ENCODE assay signal across 11 cellular contexts in the genomic region with DNA sequence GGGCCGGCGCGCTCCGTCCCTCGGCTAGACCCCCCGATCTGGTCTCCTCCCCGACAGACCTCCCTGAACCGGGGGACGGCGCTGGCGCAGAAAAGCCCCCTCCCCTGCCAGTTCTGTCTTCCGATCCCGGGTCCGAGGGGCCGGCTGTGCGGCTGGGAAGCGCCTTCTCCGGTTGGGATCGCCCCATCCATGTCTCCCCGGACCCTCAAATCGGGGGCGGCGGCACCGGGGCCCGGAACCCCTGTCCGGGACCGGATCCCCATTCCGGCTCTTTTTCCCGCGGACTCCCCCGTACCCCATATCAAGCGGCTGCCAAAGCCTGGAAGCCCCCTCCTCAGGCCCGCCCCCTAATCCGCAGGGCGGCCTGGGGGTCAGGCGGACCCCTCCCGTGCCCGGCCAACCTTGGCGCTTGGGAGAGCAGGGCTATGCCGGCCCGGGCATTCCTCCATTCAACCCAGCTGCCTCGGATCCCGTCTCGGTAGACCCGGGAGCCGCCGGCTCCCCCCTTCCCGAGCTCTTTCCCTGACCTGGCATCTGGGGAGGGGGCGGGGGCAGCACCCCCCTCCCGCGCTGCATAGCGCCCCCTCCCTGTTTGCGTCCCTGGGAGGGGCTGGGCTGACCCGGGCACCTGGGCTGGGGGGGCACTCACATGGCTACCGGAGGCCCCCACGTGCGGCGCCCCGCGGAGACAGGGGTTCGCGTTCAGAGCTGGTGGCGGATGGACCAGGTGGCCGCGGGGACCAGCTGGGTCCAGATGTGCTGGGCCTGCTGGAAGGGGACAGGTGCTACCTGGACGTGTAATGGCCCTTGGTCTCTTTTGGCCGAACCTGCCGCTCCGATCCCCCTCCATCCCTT. TPM values are rescaled to one million over a fixed set of nuclear protein-coding genes. Genes with fewer than 3 reads are reported as not detected.
DNase-seq lines count a peak whose midpoint lies in the region; ATAC-seq and TF ChIP-seq lines count a peak whose summit lies in the region.
"Had no signal": no experiment of that assay in that cellular context is flagged by ENCODE, and none has a peak within 500 bp of the region (broad histone marks: within the 10 kb centered on the region; RNA-seq: fewer than 3 reads in every experiment).

No MANE protein-coding gene starts in this region.

- H3K27me3 ChIP-seq in NT2/D1 (ENCODE audit: insufficient read depth, insufficient read length) (peaks cover 47% of the 10 kb centered on the region), hepatocyte (peaks cover 83% of the 10 kb centered on the region), psoas muscle (ENCODE audit: insufficient read depth in 3 of 3, low read length in 2 of 3) (peaks cover 0 to 95% (median 41%) of the 10 kb centered on the region in 3 donors)
- H3K27me3 ChIP-seq: ovary had no signal

- H2AFZ ChIP-seq in hepatocyte: no peak overlapping the region

- no peaks in the 10 kb centered on the region for H3K79me2 ChIP-seq in hepatocyte

- H3K9me3 ChIP-seq in NT2/D1 (ENCODE audit: insufficient read depth, low read length) (no peaks in the 10 kb centered on the region), hepatocyte (ENCODE audit: low read depth) (no peaks in the 10 kb centered on the region), psoas muscle (no peaks in the 10 kb centered on the region)
- H3K9me3 ChIP-seq: ovary had no signal

- 4% methylated on average over 25 of the region's 69 CpGs for WGBS in hepatocyte (ENCODE audit: low lambda C conversion rate, missing lambda C conversion rate)
- WGBS in psoas muscle, 3 donors: 1 to 2% (median 2%) methylated on average over 33 to 69 of the region's 69 CpGs

- peak; percentile 37 for DNase-seq in NCI-H146 (lab: John Stamatoyannopoulos, UW)
- no peak for DNase-seq in NCI-H146 treated with DMSO at 0.1 percent for 48 hours (lab: John Stamatoyannopoulos, UW; ENCODE audit: unreplicated experiment)
- no peak for DNase-seq in NT2/D1 (ENCODE audit: low read depth, low spot score)
- DNase-seq in hepatocyte (ENCODE audit: low spot score): no peak
- no peak for DNase-seq in psoas muscle
- no peak for DNase-seq in DMS53 (lab: John Stamatoyannopoulos, UW)
- no peak for DNase-seq in SIG-M5 (lab: John Stamatoyannopoulos, UW)
- no peak for DNase-seq in occipital lobe (lab: John Stamatoyannopoulos, UW)
- DNase-seq: hippocampal formation, ovary, SW 1271 had no signal

- ATAC-seq in psoas muscle: no peak

- H3K4me1 ChIP-seq in NT2/D1 (ENCODE audit: insufficient read depth, insufficient read length): peaks cover 30% of the 10 kb centered on the region
- peaks cover 3% of the 10 kb centered on the region for H3K4me1 ChIP-seq in hepatocyte (ENCODE audit: insufficient read depth)
- peaks cover 4% of the 10 kb centered on the region for H3K4me1 ChIP-seq in psoas muscle

- peak overlapping the region; percentile 79 for H3K9ac ChIP-seq in NT2/D1 (ENCODE audit: insufficient read length, low read depth)

- TF ChIP-seq CTCF in hepatocyte (IDR thresholded peaks at IDR 0.05; ENCODE audit: poor library complexity) (no peak), psoas muscle (IDR thresholded peaks at IDR 0.05) (no peak)

- H3K27ac ChIP-seq in hepatocyte (no peak overlapping the region), psoas muscle (no peak overlapping the region)
- H3K27ac ChIP-seq: ovary had no signal

- peak overlapping the region; percentile 91 for H3K4me2 ChIP-seq in hepatocyte

- intact Hi-C loops in psoas muscle (cut with DNase I): no loop called here

- H4K20me1 ChIP-seq in hepatocyte (ENCODE audit: insufficient read depth, poor library complexity, severe bottlenecking): no peaks in the 10 kb centered on the region

- H3K9me2 ChIP-seq in hepatocyte (replicated peaks; ENCODE audit: insufficient read depth): no peaks in the 10 kb centered on the region

- no peaks in the 10 kb centered on the region for H3K36me3 ChIP-seq in NT2/D1 (ENCODE audit: insufficient read depth, insufficient read length, low read length)
- H3K36me3 ChIP-seq in hepatocyte (replicated peaks; ENCODE audit: insufficient read depth, low read depth): no peaks in the 10 kb centered on the region
- no peaks in the 10 kb centered on the region for H3K36me3 ChIP-seq in psoas muscle (ENCODE audit: insufficient read depth in 1 of 2, low read depth in 1 of 2)
- H3K36me3 ChIP-seq: ovary had no signal

- peak overlapping the region; percentile 63 for H3K4me3 ChIP-seq in NT2/D1 (ENCODE audit: insufficient read length, low read depth)
- H3K4me3 ChIP-seq in hepatocyte: no peak overlapping the region
- peak overlapping the region; percentile 33 for H3K4me3 ChIP-seq in psoas muscle

RNA-seq across cellular contexts. Expression of a gene that starts 0.6 kb away (rescaled TPM):
- total RNA-seq in hepatocyte (13.8 and 16.5 TPM in 2 replicates), psoas muscle (100 to 1,000 TPM in 2 of 4 donors, 10 to 100 TPM in 2; 72.5 to 151 (median 99.7) TPM), occipital lobe (29.9 TPM)
- polyA plus RNA-seq in hepatocyte (39.4 and 48.6 TPM in 2 replicates), psoas muscle (10 to 100 TPM; 53.5 to 90.4 (median 79.3) TPM)
